Comparison of ENCODE assay signal across 10 cellular contexts in genomic region chr10:97738616-97739015, GRCh38. TPM values are rescaled to one million over a fixed set of nuclear protein-coding genes. Genes with fewer than 3 reads are reported as not detected.
A peak's percentile ranks its signal among the peaks of the same experiment; 100 is the strongest.
DNase-seq lines count a peak whose midpoint lies in the region; ATAC-seq and TF ChIP-seq lines count a peak whose summit lies in the region.
"Had no signal": no experiment of that assay in that cellular context is flagged by ENCODE, and none has a peak within 500 bp of the region (broad histone marks: within the 10 kb centered on the region; RNA-seq: fewer than 3 reads in every experiment).

No MANE protein-coding gene starts in this region.

- H3K27me3 Mint-ChIP-seq in activated CD4-positive, alpha-beta T cell treated with anti-CD3 and anti-CD28 coated beads for 36 hours, result no peaks in the 10 kb centered on the region
- peaks cover 13% of the 10 kb centered on the region for H3K27me3 Mint-ChIP-seq in endothelial cell (ENCODE audit: unreplicated experiment)
- no peaks in the 10 kb centered on the region for H3K27me3 Mint-ChIP-seq in osteocyte (ENCODE audit: unreplicated experiment)

- H3K9me3 ChIP-seq in PC-9 (ENCODE audit: insufficient read depth, low read depth), result no peaks in the 10 kb centered on the region

- H3K9me3 Mint-ChIP-seq in activated CD4-positive, alpha-beta T cell treated with anti-CD3 and anti-CD28 coated beads for 36 hours (ENCODE audit: low read depth), result no peaks in the 10 kb centered on the region
- no peaks in the 10 kb centered on the region for H3K9me3 Mint-ChIP-seq in endothelial cell (ENCODE audit: unreplicated experiment)
- H3K9me3 Mint-ChIP-seq in osteocyte (ENCODE audit: unreplicated experiment), result no peaks in the 10 kb centered on the region

- DNase-seq in activated CD4-positive, alpha-beta T cell treated with anti-CD3 and anti-CD28 coated beads for 36 hours, result no peak
- DNase-seq in activated CD4-positive, alpha-beta T cell treated with anti-CD3 and anti-CD28 coated beads, Interleukin-2, amount 50 U/mL, for 4 hours, result no peak
- no peak for DNase-seq in PC-9
- DNase-seq in endothelial cell (ENCODE audit: low spot score), result no peak
- DNase-seq in osteocyte (ENCODE audit: extremely low spot score, unreplicated experiment), result no peak
- no peak for DNase-seq in left colon
- DNase-seq in Kasumi-1 (lab: John Stamatoyannopoulos, UW), result no peak
- no peak for DNase-seq in AG08396 (ENCODE audit: low spot score)
- DNase-seq: GDM1, NCI-H146 had no signal

- peak overlapping the region; percentile 88 for H3K4me3 Mint-ChIP-seq in activated CD4-positive, alpha-beta T cell treated with anti-CD3 and anti-CD28 coated beads for 36 hours
- peak overlapping the region; percentile 97 for H3K4me3 Mint-ChIP-seq in endothelial cell (ENCODE audit: unreplicated experiment)
- peak overlapping the region; percentile 96 for H3K4me3 Mint-ChIP-seq in osteocyte (ENCODE audit: unreplicated experiment)

- peak overlapping the region; percentile 92 for H3K4me2 ChIP-seq in PC-9

- no peaks in the 10 kb centered on the region for H3F3A ChIP-seq in PC-9 (ENCODE audit: insufficient read depth, low read depth)

- H3K9me2 ChIP-seq in PC-9 (ENCODE audit: insufficient read depth), result no peaks in the 10 kb centered on the region

- peaks cover 50% of the 10 kb centered on the region for H3K4me1 Mint-ChIP-seq in activated CD4-positive, alpha-beta T cell treated with anti-CD3 and anti-CD28 coated beads for 36 hours
- H3K4me1 Mint-ChIP-seq in endothelial cell (ENCODE audit: unreplicated experiment), result peaks cover 15% of the 10 kb centered on the region
- peaks cover 29% of the 10 kb centered on the region for H3K4me1 Mint-ChIP-seq in osteocyte (ENCODE audit: unreplicated experiment)

- H3K27ac Mint-ChIP-seq in activated CD4-positive, alpha-beta T cell treated with anti-CD3 and anti-CD28 coated beads for 36 hours, result no peak overlapping the region
- H3K27ac Mint-ChIP-seq in endothelial cell (ENCODE audit: unreplicated experiment) (no peak overlapping the region), osteocyte (ENCODE audit: unreplicated experiment) (no peak overlapping the region)

- peak overlapping the region; percentile 94; the same call in 1 of the 2 replicates for H3K4me3 ChIP-seq in PC-9

- H4K20me1 ChIP-seq in PC-9 (ENCODE audit: insufficient read depth), result no peaks in the 10 kb centered on the region; the same call in none of the 2 replicates

- peaks cover 36% of the 10 kb centered on the region for H3K36me3 Mint-ChIP-seq in activated CD4-positive, alpha-beta T cell treated with anti-CD3 and anti-CD28 coated beads for 36 hours (ENCODE audit: low read depth)
- H3K36me3 Mint-ChIP-seq in endothelial cell (ENCODE audit: low read depth, unreplicated experiment), result peaks cover 23% of the 10 kb centered on the region
- peaks cover 18% of the 10 kb centered on the region for H3K36me3 Mint-ChIP-seq in osteocyte (ENCODE audit: unreplicated experiment)

- 0 out of 2 replicates have a peak, but pooled peaks cover 5% of the 10 kb centered on the region for H3K36me3 ChIP-seq in PC-9 (ENCODE audit: low read depth)

- no TSS peak for BruUV-seq in PC-9 (replicated peaks; lab: Mats Ljungman, UMichigan)

- no peak overlapping the region for H2AFZ ChIP-seq in PC-9

- no peaks in the 10 kb centered on the region for H3K27me3 ChIP-seq in PC-9 (ENCODE audit: insufficient read depth, low read depth)

- no peak overlapping the region for H3K27ac ChIP-seq in PC-9

- TF ChIP-seq CTCF in PC-9 (conservative IDR thresholded peaks at IDR 0.05) (no peak), endothelial cell (IDR thresholded peaks at IDR 0.05; ENCODE audit: unreplicated experiment) (no peak), osteocyte (IDR thresholded peaks at IDR 0.05) (no peak)

- POLR2A ChIA-PET in activated CD4-positive, alpha-beta T cell treated with anti-CD3 and anti-CD28 coated beads for 36 hours (lab: Charles Lee), result no interaction called here
- POLR2A ChIA-PET in PC-9 (lab: Charles Lee; ENCODE audit: unreplicated experiment), result no interaction called here

- intact Hi-C loops in activated CD4-positive, alpha-beta T cell treated with anti-CD3 and anti-CD28 coated beads for 36 hours (cut with DNase I, micrococcal nuclease), result loop anchor here in 1 of 2 experiments (5.0 kb wide), 3 partner anchors 119 to 906 kb away; partner anchors contain the start of genes FRAT2 and LCOR
- intact Hi-C loops in PC-9 (cut with micrococcal nuclease; ENCODE audit: unreplicated experiment), result no loop called here
- intact Hi-C loops in left colon (cut with DNase I, micrococcal nuclease), result loop anchor here in 1 of 2 donors (10.0 kb wide), 1 partner anchor 54 kb away; the partner anchor contains the start of gene AVPI1

- CTCF ChIA-PET in activated CD4-positive, alpha-beta T cell treated with anti-CD3 and anti-CD28 coated beads for 36 hours (lab: Charles Lee), result interaction anchor here (0.7 kb wide), 1 partner anchor 217 kb away, joined by 4 read pairs; no protein-coding TSS in a partner anchor
- CTCF ChIA-PET in PC-9 (lab: Charles Lee), result interaction anchor here (0.7 kb wide), 1 partner anchor 1698 kb away, joined by 4 read pairs; no protein-coding TSS in a partner anchor

- peaks cover 36% of the 10 kb centered on the region for H3K79me2 ChIP-seq in PC-9 (ENCODE audit: low read depth)

- ATAC-seq in activated CD4-positive, alpha-beta T cell treated with anti-CD3 and anti-CD28 coated beads for 36 hours, result no peak
- ATAC-seq in left colon, result no peak

- H3K4me1 ChIP-seq in PC-9 (replicated peaks; ENCODE audit: insufficient read depth), result peaks cover 13% of the 10 kb centered on the region

RNA-seq across cellular contexts. Expression of gene ZFYVE27, which starts 1.7 kb away (rescaled TPM):
- 10 to 100 TPM; 20.2 to 22.6 TPM for total RNA-seq in activated CD4-positive, alpha-beta T cell treated with anti-CD3 and anti-CD28 coated beads for 36 hours
- total RNA-seq in PC-9 (2021) (21.6 and 24.7 TPM in 2 replicates), endothelial cell (ENCODE audit: unreplicated experiment) (19.2 TPM), osteocyte (22.5 and 27.0 TPM in 2 replicates), left colon (10 to 100 TPM; 52.1 to 57.6 TPM)

RNA-seq across cellular contexts. Expression of gene MARVELD1, which starts 25.1 kb away (rescaled TPM):
- total RNA-seq in activated CD4-positive, alpha-beta T cell treated with anti-CD3 and anti-CD28 coated beads for 36 hours, result 1 to 10 TPM; 1.8 to 1.9 TPM
- total RNA-seq in PC-9 (2021) (33.1 and 40.1 TPM in 2 replicates), endothelial cell (ENCODE audit: unreplicated experiment) (21.0 TPM), osteocyte (107 and 111 TPM in 2 replicates), left colon (10 to 100 TPM; 24.9 to 37.0 TPM)

RNA-seq across cellular contexts. Expression of gene SFRP5, which starts 33.2 kb away (rescaled TPM):
- not detected for total RNA-seq in activated CD4-positive, alpha-beta T cell treated with anti-CD3 and anti-CD28 coated beads for 36 hours
- total RNA-seq in PC-9 (2021), result not detected in 2 replicates
- 3.5 TPM for total RNA-seq in endothelial cell (ENCODE audit: unreplicated experiment)
- total RNA-seq in osteocyte, result not detected in 2 replicates
- total RNA-seq in left colon, result 1 to 10 TPM in 1 of 2 donors, under 1 TPM in 1; 0.82 to 1.2 TPM

RNA-seq across cellular contexts. Expression of gene AVPI1, which starts 51.6 kb away (rescaled TPM):
- total RNA-seq in activated CD4-positive, alpha-beta T cell treated with anti-CD3 and anti-CD28 coated beads for 36 hours, result 1 to 10 TPM; 2.1 to 2.2 TPM
- 20.5 and 22.4 TPM in 2 replicates for total RNA-seq in PC-9 (2021)
- total RNA-seq in endothelial cell (ENCODE audit: unreplicated experiment), result 0.67 TPM
- total RNA-seq in osteocyte, result 4.5 and 5.7 TPM in 2 replicates
- total RNA-seq in left colon, result 10 to 100 TPM; 38.7 to 43.8 TPM
